In the genomic region with DNA sequence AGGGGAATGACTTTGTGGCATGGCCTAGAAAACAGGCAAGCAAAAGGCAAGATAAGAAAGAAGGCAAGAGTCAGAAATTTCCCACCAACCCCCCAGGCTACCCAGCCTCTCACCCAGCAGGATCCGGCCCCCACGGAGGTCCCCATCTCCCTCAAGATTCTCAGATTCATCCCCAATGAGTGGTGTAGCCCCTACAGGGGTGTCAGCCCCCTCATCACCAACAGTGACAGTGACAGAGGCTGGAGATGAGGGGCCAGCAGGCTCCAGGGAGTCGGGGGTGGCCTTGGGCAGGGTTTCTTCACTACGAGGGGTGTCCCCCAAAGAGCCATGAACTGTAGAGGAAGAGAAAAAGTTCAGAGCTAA, we compare ENCODE assay signal across 8 cellular contexts. TPM values are rescaled to one million over a fixed set of nuclear protein-coding genes. Genes with fewer than 3 reads are reported as not detected.
DNase-seq lines count a peak whose midpoint lies in the region; ATAC-seq and TF ChIP-seq lines count a peak whose summit lies in the region.

No MANE protein-coding gene starts in this region.

- H3K27ac Mint-ChIP-seq in H9 (peak overlapping the region in 2 of 3 experiments; percentile 48 to 63; a peak in 2 of 7 replicates), activated B cell treated with CpG ODN at 0.5 μM for 24 hours (peak overlapping the region; percentile 74)

- no peak for ATAC-seq in activated B cell treated with CpG ODN at 0.5 μM for 24 hours (ENCODE audit: low read depth)
- no peak for ATAC-seq in GM21381 (IDR thresholded peaks at IDR 0.05; ENCODE audit: unreplicated experiment)

- H3K4ac ChIP-seq in H9 (ENCODE audit: low read depth, low read length): no peak overlapping the region

- H4K91ac ChIP-seq in H9 (ENCODE audit: insufficient read length, low read depth, low read length): no peak overlapping the region

- H2BK20ac ChIP-seq in H9 (ENCODE audit: low read depth, low read length, poor library complexity, severe bottlenecking): no peak overlapping the region

- H3K23ac ChIP-seq in H9 (ENCODE audit: insufficient read length, low read depth, low read length): no peak overlapping the region

- POLR2A ChIA-PET in activated B cell treated with CpG ODN at 0.5 μM for 24 hours (lab: Charles Lee): interaction anchor here (0.8 to 3.0 kb wide), 2 partner anchors 20 to 33 kb away, joined by 3 to 29 read pairs; a partner anchor contains a TSS

- H3K27me3 Mint-ChIP-seq in H9 (ENCODE audit: low read depth): no peaks in the 10 kb centered on the region
- no peaks in the 10 kb centered on the region for H3K27me3 Mint-ChIP-seq in activated B cell treated with CpG ODN at 0.5 μM for 24 hours

- DNase-seq in H9: no peak
- no peak for DNase-seq in activated B cell treated with CpG ODN at 0.5 μM for 24 hours
- no peak for DNase-seq in hepatocyte (ENCODE audit: low spot score)
- DNase-seq in COR-L47 (lab: John Stamatoyannopoulos, UW): no peak
- DNase-seq in COLO668 (lab: John Stamatoyannopoulos, UW; ENCODE audit: unreplicated experiment): no peak
- no peak for DNase-seq in NCI-H1694 treated with DMSO at 0.1 percent for 48 hours (lab: John Stamatoyannopoulos, UW)

- no peaks in the 10 kb centered on the region for H3K79me1 ChIP-seq in H9 (ENCODE audit: insufficient read depth, low read depth, low read length, poor library complexity, severe bottlenecking)

- CTCF ChIA-PET in activated B cell treated with CpG ODN at 0.5 μM for 24 hours (lab: Charles Lee): interaction anchor here (1.4 kb wide), 1 partner anchor 9 kb away, joined by 3 read pairs; no protein-coding TSS in a partner anchor

- no peak overlapping the region for H3K14ac ChIP-seq in H9 (ENCODE audit: insufficient read depth, low read length)

- H2BK120ac ChIP-seq in H9 (ENCODE audit: low read depth, low read length, poor library complexity, severe bottlenecking): no peak overlapping the region

- no peaks in the 10 kb centered on the region for H3K9me3 ChIP-seq in H9 (ENCODE audit: control insufficient read depth, low read depth, low read length)
- H3K9me3 ChIP-seq in hepatocyte (ENCODE audit: low read depth): no peaks in the 10 kb centered on the region

- no peak overlapping the region for H3K18ac ChIP-seq in H9 (ENCODE audit: insufficient read length, low read depth, low read length)

- H3T11ph ChIP-seq in H9 (ENCODE audit: low read length): no peak overlapping the region

- no peak overlapping the region for H2AK5ac ChIP-seq in H9 (ENCODE audit: insufficient read length, low read length)

- H4K20me1 ChIP-seq in H9 (ENCODE audit: control insufficient read depth, insufficient read depth, insufficient read length) (no peaks in the 10 kb centered on the region), hepatocyte (ENCODE audit: insufficient read depth, poor library complexity, severe bottlenecking) (no peaks in the 10 kb centered on the region)

- peaks cover 35 to 61% (median 60%) of the 10 kb centered on the region in 3 experiments for H3K36me3 Mint-ChIP-seq in H9 (ENCODE audit: insufficient read depth in 1 of 3, low read depth in 3 of 3)
- H3K36me3 Mint-ChIP-seq in activated B cell treated with CpG ODN at 0.5 μM for 24 hours (ENCODE audit: low read depth): peaks cover 40% of the 10 kb centered on the region

- H3K4me3 Mint-ChIP-seq in H9: peak overlapping the region; percentile 71 to 84
- H3K4me3 Mint-ChIP-seq in activated B cell treated with CpG ODN at 0.5 μM for 24 hours: peak overlapping the region; percentile 82

- no peak overlapping the region for H2BK15ac ChIP-seq in H9 (ENCODE audit: low read depth, low read length)

- no peak overlapping the region for H3K56ac ChIP-seq in H9 (ENCODE audit: insufficient read length, low read depth, low read length)

- no peaks in the 10 kb centered on the region for H3K9me2 ChIP-seq in hepatocyte (replicated peaks; ENCODE audit: insufficient read depth)

- no peaks in the 10 kb centered on the region; the same call in 1 of the 2 replicates for H3K4me1 ChIP-seq in H9 (ENCODE audit: insufficient read depth, low read length)
- peaks cover 14% of the 10 kb centered on the region for H3K4me1 ChIP-seq in hepatocyte (ENCODE audit: insufficient read depth)

- H3K27ac ChIP-seq in H9 (ENCODE audit: insufficient read length, low read depth, low read length) (no peak overlapping the region), hepatocyte (peak overlapping the region; percentile 73), skin epidermis (peak overlapping the region in 20 of 21 experiments; percentile 36 to 94 (median 84))

- no peaks in the 10 kb centered on the region for H3K9me3 Mint-ChIP-seq in H9
- H3K9me3 Mint-ChIP-seq in activated B cell treated with CpG ODN at 0.5 μM for 24 hours: no peaks in the 10 kb centered on the region

- TF ChIP-seq CTCF in H9 (conservative IDR thresholded peaks at IDR 0.05) (no peak), activated B cell treated with CpG ODN at 0.5 μM for 24 hours (IDR thresholded peaks at IDR 0.05) (no peak), hepatocyte (IDR thresholded peaks at IDR 0.05; ENCODE audit: poor library complexity) (no peak)

- H3K27me3 ChIP-seq in H9 (ENCODE audit: insufficient read depth, low read length): no peaks in the 10 kb centered on the region
- no peaks in the 10 kb centered on the region for H3K27me3 ChIP-seq in hepatocyte

- no peaks in the 10 kb centered on the region; the same call in 1 of the 2 replicates for H3K79me2 ChIP-seq in H9 (ENCODE audit: insufficient read depth, low read length)
- peaks cover 37% of the 10 kb centered on the region for H3K79me2 ChIP-seq in hepatocyte

- intact Hi-C loops in activated B cell treated with CpG ODN at 0.5 μM for 24 hours (cut with micrococcal nuclease): loop anchor here (2.0 to 5.0 kb wide), 3 partner anchors 62 to 350 kb away; a partner anchor contains a TSS

- H2BK5ac ChIP-seq in H9 (ENCODE audit: insufficient read length, low read length): no peak overlapping the region

- H2AFZ ChIP-seq in H9 (ENCODE audit: low read length) (no peak overlapping the region), hepatocyte (peak overlapping the region; percentile 98)

- peak overlapping the region; percentile 47 for H3K9ac ChIP-seq in H9 (ENCODE audit: extremely low read depth, insufficient read length, low read length)

- WGBS in H9 (ENCODE audit: extremely low coverage, insufficient read length, low lambda C conversion rate): no CpG with 5 or more reads among the region's 4 CpGs
- WGBS in hepatocyte (ENCODE audit: low lambda C conversion rate, missing lambda C conversion rate): 51% methylated on average over 4 of the region's 4 CpGs

- peak overlapping the region; percentile 47 for H3K4me2 ChIP-seq in H9 (ENCODE audit: insufficient read depth, insufficient read length, low read length)
- H3K4me2 ChIP-seq in hepatocyte: peak overlapping the region; percentile 97

- H2BK12ac ChIP-seq in H9 (ENCODE audit: insufficient read length, low read depth, low read length): no peak overlapping the region

- no peaks in the 10 kb centered on the region for H3K36me3 ChIP-seq in hepatocyte (replicated peaks; ENCODE audit: insufficient read depth, low read depth)

- H4K5ac ChIP-seq in H9 (ENCODE audit: insufficient read length, low read depth, low read length): no peak overlapping the region

- peaks cover 16 to 28% of the 10 kb centered on the region in 2 experiments for H3K4me1 Mint-ChIP-seq in H9
- H3K4me1 Mint-ChIP-seq in activated B cell treated with CpG ODN at 0.5 μM for 24 hours: peaks cover 27% of the 10 kb centered on the region

- H3K23me2 ChIP-seq in H9 (ENCODE audit: insufficient read length, low read depth, low read length, poor library complexity, severe bottlenecking): peaks cover 11% of the 10 kb centered on the region

- no peak overlapping the region for H4K8ac ChIP-seq in H9 (replicated peaks; ENCODE audit: insufficient read length, low read depth, low read length)

- H3K4me3 ChIP-seq in hepatocyte: peak overlapping the region; percentile 99
- peak overlapping the region; percentile 67 to 96 (median 93) for H3K4me3 ChIP-seq in skin epidermis

RNA-seq across cellular contexts. Expression of a gene that starts 1.0 kb away (rescaled TPM):
- 121 and 124 TPM in 2 replicates for total RNA-seq in H9 (2021)
- 49.9 and 58.4 TPM in 2 replicates for total RNA-seq in activated B cell treated with CpG ODN at 0.5 μM for 24 hours
- total RNA-seq in hepatocyte: 34.1 and 41.9 TPM in 2 replicates
- 40.0 and 44.6 TPM in 2 replicates for polyA plus RNA-seq in hepatocyte

RNA-seq across cellular contexts. Expression of a gene that starts 5.4 kb away (rescaled TPM):
- total RNA-seq in H9 (2021): 31.0 and 32.7 TPM in 2 replicates
- 4.8 and 5.5 TPM in 2 replicates for total RNA-seq in activated B cell treated with CpG ODN at 0.5 μM for 24 hours
- 4.4 and 4.9 TPM in 2 replicates for total RNA-seq in hepatocyte
- 0.07 TPM in 1 of 2 replicates, not detected in the other for polyA plus RNA-seq in hepatocyte

RNA-seq across cellular contexts. Expression of a gene that starts 17.7 kb away (rescaled TPM):
- total RNA-seq in H9 (2021) (3.3 and 3.8 TPM in 2 replicates), activated B cell treated with CpG ODN at 0.5 μM for 24 hours (0.17 TPM in 1 of 2 replicates, not detected in the other), hepatocyte (76.2 and 92.0 TPM in 2 replicates)
- 73.5 and 90.8 TPM in 2 replicates for polyA plus RNA-seq in hepatocyte

RNA-seq across cellular contexts. Expression of a gene that starts 31.0 kb away (rescaled TPM):
- total RNA-seq in H9 (2021) (0.66 and 0.86 TPM in 2 replicates), activated B cell treated with CpG ODN at 0.5 μM for 24 hours (0.78 and 0.95 TPM in 2 replicates), hepatocyte (46.3 and 48.3 TPM in 2 replicates)
- polyA plus RNA-seq in hepatocyte: 41.1 and 46.4 TPM in 2 replicates

RNA-seq across cellular contexts. Expression of a gene that starts 33.9 kb away (rescaled TPM):
- total RNA-seq in H9 (2021) (35.1 and 36.2 TPM in 2 replicates), activated B cell treated with CpG ODN at 0.5 μM for 24 hours (18.3 and 19.2 TPM in 2 replicates), hepatocyte (402 and 407 TPM in 2 replicates)
- 331 and 388 TPM in 2 replicates for polyA plus RNA-seq in hepatocyte

Comparison
In these comparisons a context has a peak if more than half of its experiments do, and no peak if none do; other contexts are left out.
1. RNA of a gene that starts 17.7 kb away (total RNA-seq): 76.2 to 92.0 TPM in hepatocyte; 3.3 to 3.8 TPM in H9 and 0.17 TPM in activated B cell treated with CpG ODN at 0.5 μM for 24 hours; every median in the first group is over 10 times any median in the second.